In the genomic region with DNA sequence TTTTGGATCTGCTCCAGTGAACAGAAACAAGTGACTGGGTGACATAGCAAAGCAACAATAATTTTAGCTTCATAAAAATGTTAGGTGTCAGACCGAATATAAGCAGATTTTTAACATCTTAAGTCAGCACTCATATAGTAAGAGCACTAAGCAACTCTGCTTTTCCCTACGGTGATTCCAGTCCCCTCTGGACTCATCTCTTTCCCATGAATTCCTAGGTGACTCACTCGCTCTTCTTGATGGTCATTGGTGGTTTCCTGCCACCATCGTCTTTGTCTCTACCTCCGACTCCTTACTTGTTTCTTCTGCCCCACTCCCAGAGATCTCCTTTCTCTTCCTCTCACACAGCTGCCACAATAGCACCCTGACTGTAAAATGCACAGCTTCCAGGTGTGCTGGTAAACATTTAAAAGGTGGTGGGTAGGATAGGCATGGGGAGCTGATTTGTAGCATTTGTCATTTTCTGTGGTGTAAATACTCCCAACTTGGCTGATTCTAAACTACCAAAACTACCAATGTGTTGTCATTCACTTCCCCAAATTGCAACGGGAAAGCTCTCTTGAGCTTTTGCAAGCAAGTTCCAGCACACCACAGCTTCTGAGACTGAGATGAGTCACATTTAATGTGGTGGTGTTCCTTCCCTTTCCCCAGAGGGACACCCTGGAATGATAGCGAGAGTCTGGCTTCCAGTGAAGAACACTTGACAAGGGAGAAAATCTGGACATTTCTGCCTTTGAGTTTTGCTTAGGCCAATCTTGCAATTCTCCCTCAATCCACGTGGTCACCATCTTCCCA, we compare ENCODE assay signal across 14 cellular contexts. TPM values are rescaled to one million over a fixed set of nuclear protein-coding genes. Genes with fewer than 3 reads are reported as not detected.
DNase-seq lines count a peak whose midpoint lies in the region; ATAC-seq and TF ChIP-seq lines count a peak whose summit lies in the region.
"Had no signal": no experiment of that assay in that cellular context is flagged by ENCODE, and none has a peak within 500 bp of the region (broad histone marks: within the 10 kb centered on the region; RNA-seq: fewer than 3 reads in every experiment).

No MANE protein-coding gene starts in this region.

- H3K9me3 Mint-ChIP-seq in MCF 10A (ENCODE audit: unreplicated experiment): no peaks in the 10 kb centered on the region

- no peak for TF ChIP-seq POLR2A in breast epithelium (IDR thresholded peaks at IDR 0.05)

- H3K27ac Mint-ChIP-seq in MCF 10A (ENCODE audit: low read depth, unreplicated experiment): no peak overlapping the region

- H3K4me1 Mint-ChIP-seq in MCF 10A (ENCODE audit: insufficient read depth, unreplicated experiment): no peaks in the 10 kb centered on the region

- TF ChIP-seq CTCF in MCF 10A (IDR thresholded peaks at IDR 0.05; ENCODE audit: unreplicated experiment) (no peak), breast epithelium (IDR thresholded peaks at IDR 0.05) (no peak), RWPE2 (IDR thresholded peaks at IDR 0.05; ENCODE audit: poor library complexity, severe bottlenecking) (no peak), fibroblast of pulmonary artery (IDR thresholded peaks at IDR 0.05; ENCODE audit: low read length, missing control alignments) (no peak)

- H3K36me3 Mint-ChIP-seq in MCF 10A (ENCODE audit: insufficient read depth, unreplicated experiment): no peaks in the 10 kb centered on the region

- intact Hi-C loops in MCF 10A (cut with micrococcal nuclease): no loop called here
- intact Hi-C loops in breast epithelium (cut with DNase I; ENCODE audit: low total_unique reads): no loop called here

- H3K4me1 ChIP-seq in breast epithelium: no peaks in the 10 kb centered on the region
- peaks cover 13% of the 10 kb centered on the region for H3K4me1 ChIP-seq in RWPE2 (ENCODE audit: insufficient read depth, poor library complexity, severe bottlenecking)
- H3K4me1 ChIP-seq: uterus had no signal

- H3K27ac ChIP-seq in breast epithelium (no peak overlapping the region), RWPE2 (ENCODE audit: poor library complexity, severe bottlenecking) (peak overlapping the region; percentile 27)
- H3K27ac ChIP-seq: A549, uterus had no signal

- H3K36me3 ChIP-seq in breast epithelium (no peaks in the 10 kb centered on the region), RWPE2 (ENCODE audit: low read depth) (no peaks in the 10 kb centered on the region)
- H3K36me3 ChIP-seq: uterus had no signal

- no TSS peak for BruUV-seq in MCF 10A (replicated peaks; lab: Mats Ljungman, UMichigan)

- ATAC-seq in RWPE2 (ENCODE audit: low read depth): peak; percentile 82
- no peak for ATAC-seq in left lobe of liver
- ATAC-seq in HG03097 (IDR thresholded peaks at IDR 0.05; ENCODE audit: low FRiP score, unreplicated experiment): no peak
- ATAC-seq: A549 had no signal

- H3K27me3 ChIP-seq in breast epithelium (no peaks in the 10 kb centered on the region), RWPE2 (ENCODE audit: insufficient read depth, poor library complexity, severe bottlenecking) (no peaks in the 10 kb centered on the region)
- H3K27me3 ChIP-seq: uterus had no signal

- H3K4me3 ChIP-seq in breast epithelium: no peak overlapping the region
- H3K4me3 ChIP-seq in RWPE2 (ENCODE audit: severe bottlenecking): no peak overlapping the region
- no peak overlapping the region for H3K4me3 ChIP-seq in fibroblast of pulmonary artery (replicated peaks; ENCODE audit: low read depth, low read length)
- H3K4me3 ChIP-seq: A549, skin epidermis, uterus had no signal

- DNase-seq in MCF 10A (ENCODE audit: unreplicated experiment) (peak; percentile 94), breast epithelium (ENCODE audit: low spot score in 2 of 2) (no peak), RWPE2 (ENCODE audit: low spot score) (no peak), fibroblast of pulmonary artery (ENCODE audit: low read depth) (peak; percentile 28), NCI-H748 treated with DMSO at 0.1 percent for 48 hours (lab: John Stamatoyannopoulos, UW) (no peak), left lobe of liver (ENCODE audit: low spot score) (no peak)
- DNase-seq in activated effector memory CD4-positive, alpha-beta T cell treated with Interleukin-2 at 50 U/mL for 16 hours: no peak
- DNase-seq: activated gamma-delta T cell, NCI-H1930, uterus had no signal

- no peaks in the 10 kb centered on the region for H3K27me3 Mint-ChIP-seq in MCF 10A (ENCODE audit: insufficient read depth, unreplicated experiment)

- no peaks in the 10 kb centered on the region for H3K9me3 ChIP-seq in breast epithelium
- H3K9me3 ChIP-seq in RWPE2 (ENCODE audit: severe bottlenecking): no peaks in the 10 kb centered on the region
- H3K9me3 ChIP-seq: A549, uterus had no signal

- H3K4me3 Mint-ChIP-seq in MCF 10A (ENCODE audit: unreplicated experiment): no peak overlapping the region

- CTCF ChIA-PET in MCF 10A (lab: Yijun Ruan, JAX): interaction anchor here (0.8 to 2.7 kb wide), 9 partner anchors 8 to 324 kb away, joined by 3 to 13 read pairs (median 3); no protein-coding TSS in a partner anchor

- POLR2A ChIA-PET in MCF 10A (lab: Yijun Ruan, JAX): interaction anchor here (0.7 to 1.7 kb wide), 6 partner anchors 10 to 167 kb away, joined by 3 to 6 read pairs (median 4); a partner anchor contains a TSS

RNA-seq across cellular contexts. Expression of a gene that starts 42.8 kb away (rescaled TPM):
- total RNA-seq in MCF 10A (2022) (not detected in 2 replicates), breast epithelium (1 to 10 TPM in 2 of 3 donors, under 1 TPM in 1; 0.64 to 2.0 (median 1.0) TPM), left lobe of liver (2.6 TPM)
- total RNA-seq: chondrocyte had no signal

Comparison
In these comparisons a context has a peak if more than half of its experiments do, and no peak if none do; other contexts are left out.
1. DNase-seq: peak in MCF 10A (single experiment) and fibroblast of pulmonary artery (single experiment); none in breast epithelium (0 of 2), RWPE2 (single experiment), NCI-H748 treated with DMSO at 0.1 percent for 48 hours (single experiment), left lobe of liver (single experiment) and activated effector memory CD4-positive, alpha-beta T cell treated with Interleukin-2 at 50 U/mL for 16 hours (single experiment).